ENCODE assay signal across 18 cellular contexts in genomic region chr4:7371122-7371941, GRCh38.
DNase-seq lines count a peak whose midpoint lies in the region; ATAC-seq, FAIRE-seq and TF ChIP-seq lines count a peak whose summit lies in the region.
"Had no signal": no experiment of that assay in that cellular context is flagged by ENCODE, and none has a peak within 500 bp of the region (broad histone marks: within the 10 kb centered on the region; RNA-seq: fewer than 3 reads in every experiment).

No MANE protein-coding gene starts in this region.

- H3K9me3 ChIP-seq in astrocyte (ENCODE audit: insufficient read depth, low read depth, low read length) (no peaks in the 10 kb centered on the region), kidney (ENCODE audit: control insufficient read depth in 1 of 2, low read length in 2 of 2) (no peaks in the 10 kb centered on the region)

- ATAC-seq in stimulated activated naive CD8-positive, alpha-beta T cell treated with anti-CD3 and anti-CD28 coated beads, Interleukin-15, amount 100 ng/mL, for 72 hours, result peak; percentile 26
- ATAC-seq in stimulated activated naive CD8-positive, alpha-beta T cell treated with anti-CD3 and anti-CD28 coated beads, Interleukin-15, Interleukin-2, amounts not matched to agents 100 U/mL and 50 U/mL, for 24 hours, result no peak
- ATAC-seq in foreskin keratinocyte, result no peak
- no peak for ATAC-seq in HG03280 (IDR thresholded peaks at IDR 0.05; ENCODE audit: unreplicated experiment)
- no peak for ATAC-seq in HG03565 (IDR thresholded peaks at IDR 0.05; ENCODE audit: unreplicated experiment)
- ATAC-seq: activated CD4-positive, alpha-beta T cell treated with anti-CD3 and anti-CD28 coated beads for 36 hours had no signal

- peaks cover 12% of the 10 kb centered on the region for H3K27me3 Mint-ChIP-seq in stimulated activated naive CD8-positive, alpha-beta T cell treated with anti-CD3 and anti-CD28 coated beads, Interleukin-15, amount 100 ng/mL, for 72 hours
- peaks cover 29% of the 10 kb centered on the region for H3K27me3 Mint-ChIP-seq in astrocyte (ENCODE audit: low read depth, unreplicated experiment)

- H3K9ac ChIP-seq in astrocyte (ENCODE audit: low read length), result peak overlapping the region; percentile 50
- no peak overlapping the region for H3K9ac ChIP-seq in kidney (ENCODE audit: low read length in 2 of 2)

- H3K4me1 Mint-ChIP-seq in stimulated activated naive CD8-positive, alpha-beta T cell treated with anti-CD3 and anti-CD28 coated beads, Interleukin-15, amount 100 ng/mL, for 72 hours, result no peaks in the 10 kb centered on the region
- H3K4me1 Mint-ChIP-seq in astrocyte (ENCODE audit: low read depth, unreplicated experiment), result peaks cover 16% of the 10 kb centered on the region
- H3K4me1 Mint-ChIP-seq: activated CD4-positive, alpha-beta T cell treated with anti-CD3 and anti-CD28 coated beads for 36 hours; activated naive CD4-positive, alpha-beta T cell treated with anti-CD3 and anti-CD28 coated beads, Interleukin-2, amount 50 U/mL, for 24 hours; central memory CD8-positive, alpha-beta T cell had no signal

- no peak for DNase-seq in stimulated activated naive CD8-positive, alpha-beta T cell treated with anti-CD3 and anti-CD28 coated beads, Interleukin-15, amount 100 ng/mL, for 72 hours
- DNase-seq in stimulated activated naive CD8-positive, alpha-beta T cell treated with anti-CD3 and anti-CD28 coated beads, Interleukin-15, Interleukin-2, amounts not matched to agents 100 U/mL and 50 U/mL, for 24 hours, result no peak
- DNase-seq in astrocyte (ENCODE audit: low read depth), result peak; percentile 96
- peak; percentile 43 for DNase-seq in kidney
- DNase-seq in foreskin keratinocyte, result no peak
- no peak for DNase-seq in hippocampal formation (lab: John Stamatoyannopoulos, UW)
- DNase-seq: ACHN; activated CD4-positive, alpha-beta T cell treated with anti-CD3 and anti-CD28 coated beads for 36 hours; glutamatergic neuron; NCI-H2171 treated with DMSO at 0.1 percent for 48 hours; SHP77 treated with DMSO at 0.1 percent for 48 hours had no signal

- peak overlapping the region in 1 of 2 donors; percentile 88 for H3K27ac Mint-ChIP-seq in stimulated activated naive CD8-positive, alpha-beta T cell treated with anti-CD3 and anti-CD28 coated beads, Interleukin-15, amount 100 ng/mL, for 72 hours
- H3K27ac Mint-ChIP-seq in astrocyte (ENCODE audit: unreplicated experiment), result peak overlapping the region; percentile 62
- H3K27ac Mint-ChIP-seq: activated CD4-positive, alpha-beta T cell treated with anti-CD3 and anti-CD28 coated beads for 36 hours; activated naive CD4-positive, alpha-beta T cell treated with anti-CD3 and anti-CD28 coated beads, Interleukin-2, amount 50 U/mL, for 24 hours; T-helper 2 cell treated with Interferon-gamma antibody and Interleukin-4, amounts not matched to agents 5 μg/mL and 100 μg/mL, for 36 hours had no signal

- no peaks in the 10 kb centered on the region for H3K36me3 ChIP-seq in astrocyte (ENCODE audit: insufficient read depth, low read length)
- H3K36me3 ChIP-seq in kidney (ENCODE audit: control insufficient read depth in 1 of 2, insufficient read depth in 2 of 2, low read length in 2 of 2), result no peaks in the 10 kb centered on the region

- H3K4me3 ChIP-seq in astrocyte (ENCODE audit: insufficient read depth, low read depth, low read length) (no peak overlapping the region), kidney (ENCODE audit: low read length in 2 of 2) (no peak overlapping the region)

- intact Hi-C loops in kidney (cut with DNase I), result no loop called here

- H3K4me3 Mint-ChIP-seq in stimulated activated naive CD8-positive, alpha-beta T cell treated with anti-CD3 and anti-CD28 coated beads, Interleukin-15, amount 100 ng/mL, for 72 hours, result no peak overlapping the region
- H3K4me3 Mint-ChIP-seq in astrocyte (ENCODE audit: unreplicated experiment), result peak overlapping the region; percentile 27
- H3K4me3 Mint-ChIP-seq: activated CD4-positive, alpha-beta T cell treated with anti-CD3 and anti-CD28 coated beads for 36 hours; activated naive CD4-positive, alpha-beta T cell treated with anti-CD3 and anti-CD28 coated beads, Interleukin-2, amount 50 U/mL, for 24 hours; central memory CD8-positive, alpha-beta T cell; T-helper 2 cell treated with Interferon-gamma antibody and Interleukin-4, amounts not matched to agents 5 μg/mL and 100 μg/mL, for 36 hours had no signal

- H2AFZ ChIP-seq in astrocyte (ENCODE audit: low read depth, low read length), result peak overlapping the region; percentile 44

- peak overlapping the region; percentile 55 for H3K4me2 ChIP-seq in astrocyte (ENCODE audit: low read length)

- peaks cover 38% of the 10 kb centered on the region for H4K20me1 ChIP-seq in astrocyte (ENCODE audit: insufficient read depth, low read length)

- H3K27ac ChIP-seq in astrocyte (ENCODE audit: low read depth, low read length) (peak overlapping the region; percentile 65), kidney (ENCODE audit: low read depth in 2 of 2, low read length in 2 of 2) (no peak overlapping the region), foreskin keratinocyte (no peak overlapping the region)

- peaks cover 12% of the 10 kb centered on the region for H3K27me3 ChIP-seq in astrocyte (ENCODE audit: insufficient read depth, low read length)
- H3K27me3 ChIP-seq in foreskin keratinocyte, result peaks cover 5% of the 10 kb centered on the region

- FAIRE-seq in astrocyte (lab: Jason Lieb, UNC) (no peak), kidney (lab: Jason Lieb, UNC) (no peak)
- FAIRE-seq: D721Med, endothelial cell of umbilical vein had no signal

- H3K9me3 Mint-ChIP-seq in stimulated activated naive CD8-positive, alpha-beta T cell treated with anti-CD3 and anti-CD28 coated beads, Interleukin-15, amount 100 ng/mL, for 72 hours, result no peaks in the 10 kb centered on the region
- no peaks in the 10 kb centered on the region for H3K9me3 Mint-ChIP-seq in astrocyte (ENCODE audit: unreplicated experiment)
- H3K9me3 Mint-ChIP-seq: activated naive CD4-positive, alpha-beta T cell treated with anti-CD3 and anti-CD28 coated beads, Interleukin-2, amount 50 U/mL, for 24 hours; central memory CD8-positive, alpha-beta T cell; T-helper 2 cell treated with Interferon-gamma antibody and Interleukin-4, amounts not matched to agents 5 μg/mL and 100 μg/mL, for 36 hours had no signal

- H3K4me1 ChIP-seq in astrocyte (ENCODE audit: insufficient read depth, low read length) (peaks cover 17% of the 10 kb centered on the region), kidney (ENCODE audit: control insufficient read depth in 1 of 2, insufficient read depth in 1 of 2, low read depth in 1 of 2, low read length in 2 of 2) (no peaks in the 10 kb centered on the region), foreskin keratinocyte (no peaks in the 10 kb centered on the region)

- H3K36me3 Mint-ChIP-seq in astrocyte (ENCODE audit: low read depth, unreplicated experiment), result peaks cover 6% of the 10 kb centered on the region
- H3K36me3 Mint-ChIP-seq: activated naive CD4-positive, alpha-beta T cell treated with anti-CD3 and anti-CD28 coated beads, Interleukin-2, amount 50 U/mL, for 24 hours had no signal

- no peaks in the 10 kb centered on the region for H3K79me2 ChIP-seq in astrocyte (ENCODE audit: insufficient read depth, low read length)

- TF ChIP-seq CTCF in astrocyte (IDR thresholded peaks at IDR 0.05; ENCODE audit: insufficient read depth, low read depth, low read length) (no peak), kidney (IDR thresholded peaks at IDR 0.05; ENCODE audit: borderline replicate concordance, extremely low read depth, insufficient read depth) (no peak), foreskin keratinocyte (conservative IDR thresholded peaks at IDR 0.05) (no peak)

Comparison
In these comparisons a context has a peak if more than half of its experiments do, and no peak if none do; other contexts are left out.
1. DNase-seq: peak in astrocyte (single experiment) and kidney (single experiment); none in stimulated activated naive CD8-positive, alpha-beta T cell treated with anti-CD3 and anti-CD28 coated beads, Interleukin-15, amount 100 ng/mL, for 72 hours (0 of 2), stimulated activated naive CD8-positive, alpha-beta T cell treated with anti-CD3 and anti-CD28 coated beads, Interleukin-15, Interleukin-2, amounts not matched to agents 100 U/mL and 50 U/mL, for 24 hours (single experiment), foreskin keratinocyte (0 of 2) and hippocampal formation (0 of 2).